1 cellular context compared by ENCODE assay signal in genomic region chr10:89853796-89854195, GRCh38.
TF ChIP-seq lines count a peak whose summit lies in the region.

No MANE protein-coding gene starts in this region.

TF ChIP-seq in K562, 482 proteins besides CTCF, POLR2A, EP300 and RAD21:
- TF ChIP-seq MGA (IDR thresholded peaks at IDR 0.05) (no peak), BMI1 (IDR thresholded peaks at IDR 0.05; ENCODE audit: low read length) (no peak), JUNB (CRISPR knock-in tag; conservative IDR thresholded peaks at IDR 0.05) (no peak), ZNF41 (CRISPR knock-in tag; conservative IDR thresholded peaks at IDR 0.05) (no peak), DMBX1 (CRISPR knock-in tag; IDR thresholded peaks at IDR 0.05; ENCODE audit: borderline replicate concordance) (no peak), TAF1 (IDR thresholded peaks at IDR 0.05; ENCODE audit: control insufficient read depth, extremely low read depth, insufficient read depth, low read length, severe bottlenecking) (no peak), GTF2F1 (IDR thresholded peaks at IDR 0.05; ENCODE audit: low read depth, low read length) (no peak), ZSCAN32 (CRISPR knock-in tag; IDR thresholded peaks at IDR 0.05) (no peak), SREBF2 (CRISPR knock-in tag; IDR thresholded peaks at IDR 0.05) (no peak), HIVEP1 (CRISPR knock-in tag; IDR thresholded peaks at IDR 0.05) (no peak), E2F3 (CRISPR knock-in tag; IDR thresholded peaks at IDR 0.05) (no peak), ZBTB17 (CRISPR knock-in tag; IDR thresholded peaks at IDR 0.05) (no peak), ZNF512 (tag; IDR thresholded peaks at IDR 0.05) (no peak), SMARCC2 (IDR thresholded peaks at IDR 0.05; ENCODE audit: low read depth) (no peak), CEBPB (tag; IDR thresholded peaks at IDR 0.05) (no peak), ZNF57 (CRISPR knock-in tag; IDR thresholded peaks at IDR 0.05) (no peak), ZNF23 (CRISPR knock-in tag; IDR thresholded peaks at IDR 0.05) (no peak)
- TF ChIP-seq, protein P1, sequence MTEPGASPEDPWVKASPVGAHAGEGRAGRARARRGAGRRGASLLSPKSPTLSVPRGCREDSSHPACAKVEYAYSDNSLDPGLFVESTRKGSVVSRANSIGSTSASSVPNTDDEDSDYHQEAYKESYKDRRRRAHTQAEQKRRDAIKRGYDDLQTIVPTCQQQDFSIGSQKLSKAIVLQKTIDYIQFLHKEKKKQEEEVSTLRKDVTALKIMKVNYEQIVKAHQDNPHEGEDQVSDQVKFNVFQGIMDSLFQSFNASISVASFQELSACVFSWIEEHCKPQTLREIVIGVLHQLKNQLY (CRISPR knock-in tag; conservative IDR thresholded peaks at IDR 0.05) = no peak
- TF ChIP-seq, protein P2, sequence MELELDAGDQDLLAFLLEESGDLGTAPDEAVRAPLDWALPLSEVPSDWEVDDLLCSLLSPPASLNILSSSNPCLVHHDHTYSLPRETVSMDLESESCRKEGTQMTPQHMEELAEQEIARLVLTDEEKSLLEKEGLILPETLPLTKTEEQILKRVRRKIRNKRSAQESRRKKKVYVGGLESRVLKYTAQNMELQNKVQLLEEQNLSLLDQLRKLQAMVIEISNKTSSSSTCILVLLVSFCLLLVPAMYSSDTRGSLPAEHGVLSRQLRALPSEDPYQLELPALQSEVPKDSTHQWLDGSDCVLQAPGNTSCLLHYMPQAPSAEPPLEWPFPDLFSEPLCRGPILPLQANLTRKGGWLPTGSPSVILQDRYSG (tag; conservative IDR thresholded peaks at IDR 0.05; ENCODE audit: low read depth) = no peak
